ENCODE assay signal across 8 cellular contexts in genomic region chr11:68271023-68271780, GRCh38. TPM values are rescaled to one million over a fixed set of nuclear protein-coding genes. Genes with fewer than 3 reads are reported as not detected.
DNase-seq lines count a peak whose midpoint lies in the region; ATAC-seq and TF ChIP-seq lines count a peak whose summit lies in the region.

No MANE protein-coding gene starts in this region.

- H3K4me3 ChIP-seq in SJSA1 (peak overlapping the region; percentile 73), parathyroid adenoma (ENCODE audit: low read depth, low read length) (peak overlapping the region; percentile 79)

- H3K79me2 ChIP-seq in parathyroid adenoma: no peaks in the 10 kb centered on the region

- in situ Hi-C loops in Caki2 (cut with HindIII; ENCODE audit: low pct_unique_long_range_greater_than_20kb, low sequenced_read_pairs): no loop called here

- peaks cover 34% of the 10 kb centered on the region for H3K4me1 Mint-ChIP-seq in activated naive CD8-positive, alpha-beta T cell treated with anti-CD3 and anti-CD28 coated beads for 36 hours

- peak overlapping the region; percentile 93 for H3K27ac Mint-ChIP-seq in activated naive CD8-positive, alpha-beta T cell treated with anti-CD3 and anti-CD28 coated beads for 36 hours

- peaks cover 8% of the 10 kb centered on the region for H3K36me3 Mint-ChIP-seq in activated naive CD8-positive, alpha-beta T cell treated with anti-CD3 and anti-CD28 coated beads for 36 hours

- H3K4me2 ChIP-seq in parathyroid adenoma (ENCODE audit: low read length): peak overlapping the region; percentile 52

- H3K36me3 ChIP-seq in SJSA1 (peaks cover 26% of the 10 kb centered on the region), parathyroid adenoma (ENCODE audit: control insufficient read depth, insufficient read depth, low read length) (no peaks in the 10 kb centered on the region)

- peak; percentile 49 for DNase-seq in Caki2 (ENCODE audit: low read depth)
- peak; percentile 77 for DNase-seq in LHCN-M2 (ENCODE audit: low read depth)
- DNase-seq in SJSA1 (ENCODE audit: low read depth in 1 of 2, low spot score in 2 of 2): peak; percentile 91 to 92
- peak; percentile 70 for DNase-seq in activated naive CD8-positive, alpha-beta T cell treated with anti-CD3 and anti-CD28 coated beads for 36 hours
- DNase-seq in Right ventricle myocardium superior: peak; percentile 65
- peak; percentile 70 for DNase-seq in ureter (ENCODE audit: low spot score)

- H2AFZ ChIP-seq in parathyroid adenoma: peak overlapping the region; percentile 80

- H3K9me3 ChIP-seq in SJSA1 (replicated peaks) (no peaks in the 10 kb centered on the region; the same call in 1 of the 2 replicates), parathyroid adenoma (ENCODE audit: control insufficient read depth, low read length) (no peaks in the 10 kb centered on the region)

- H3K4me3 Mint-ChIP-seq in activated naive CD8-positive, alpha-beta T cell treated with anti-CD3 and anti-CD28 coated beads for 36 hours: peak overlapping the region; percentile 97

- H3K9ac ChIP-seq in parathyroid adenoma: no peak overlapping the region

- H3K27me3 Mint-ChIP-seq in activated naive CD8-positive, alpha-beta T cell treated with anti-CD3 and anti-CD28 coated beads for 36 hours: no peaks in the 10 kb centered on the region

- H3K27ac ChIP-seq in SJSA1 (peak overlapping the region; percentile 79), parathyroid adenoma (peak overlapping the region; percentile 82)

- no peaks in the 10 kb centered on the region for H3K9me3 Mint-ChIP-seq in activated naive CD8-positive, alpha-beta T cell treated with anti-CD3 and anti-CD28 coated beads for 36 hours

- intact Hi-C loops in Right ventricle myocardium superior (cut with DNase I): no loop called here

- H3K27me3 ChIP-seq in SJSA1 (replicated peaks) (no peaks in the 10 kb centered on the region), parathyroid adenoma (ENCODE audit: control insufficient read depth, insufficient read depth, low read length) (no peaks in the 10 kb centered on the region)

- TF ChIP-seq CTCF in parathyroid adenoma (IDR thresholded peaks at IDR 0.05): peak; percentile 20

- H3K4me1 ChIP-seq in SJSA1 (replicated peaks) (peaks cover 25% of the 10 kb centered on the region), parathyroid adenoma (peaks cover 8% of the 10 kb centered on the region)

- ATAC-seq in GM21528 (IDR thresholded peaks at IDR 0.05; ENCODE audit: low FRiP score, unreplicated experiment) (peak; percentile 21), Right ventricle myocardium superior (ENCODE audit: poor library complexity) (peak; percentile 65)

RNA-seq across cellular contexts. Expression of gene C11orf24, which starts 0.6 kb away (rescaled TPM):
- total RNA-seq in Caki2 (2014; rRNA removed; shearing (Covaris generic); ENCODE audit: low replicate concordance): 20.1 and 22.6 TPM in 2 replicates
- total RNA-seq in LHCN-M2 (2014; rRNA removed): 58.2 and 66.7 TPM in 2 replicates
- 63.7 TPM for polyA plus RNA-seq in LHCN-M2 (2012)
- 74.3 and 81.7 TPM in 2 replicates for total RNA-seq in SJSA1 (2014; rRNA removed; shearing (Covaris generic))
- total RNA-seq in activated naive CD8-positive, alpha-beta T cell treated with anti-CD3 and anti-CD28 coated beads for 36 hours: 10 to 100 TPM; 42.2 to 44.6 TPM
- total RNA-seq in Right ventricle myocardium superior: 21.8 TPM
- total RNA-seq in ureter: 37.1 TPM

RNA-seq across cellular contexts. Expression of gene LRP5, which starts 41.2 kb away (rescaled TPM):
- total RNA-seq in Caki2 (2014; rRNA removed; shearing (Covaris generic); ENCODE audit: low replicate concordance): 13.5 and 15.4 TPM in 2 replicates
- total RNA-seq in LHCN-M2 (2014; rRNA removed) (12.4 and 17.2 TPM in 2 replicates), Right ventricle myocardium superior (49.8 TPM), ureter (82.4 TPM)
- polyA plus RNA-seq in LHCN-M2 (2012): 15.3 TPM
- 25.8 and 32.2 TPM in 2 replicates for total RNA-seq in SJSA1 (2014; rRNA removed; shearing (Covaris generic))
- total RNA-seq in activated naive CD8-positive, alpha-beta T cell treated with anti-CD3 and anti-CD28 coated beads for 36 hours: 10 to 100 TPM; 12.7 to 15.4 TPM

RNA-seq across cellular contexts. Expression of gene KMT5B, which starts 58.1 kb away (rescaled TPM):
- 2.2 and 3.8 TPM in 2 replicates for total RNA-seq in Caki2 (2014; rRNA removed; shearing (Covaris generic); ENCODE audit: low replicate concordance)
- 13.0 and 19.0 TPM in 2 replicates for total RNA-seq in LHCN-M2 (2014; rRNA removed)
- polyA plus RNA-seq in LHCN-M2 (2012): 10.4 TPM
- 57.2 and 58.8 TPM in 2 replicates for total RNA-seq in SJSA1 (2014; rRNA removed; shearing (Covaris generic))
- 10 to 100 TPM; 15.7 to 18.4 TPM for total RNA-seq in activated naive CD8-positive, alpha-beta T cell treated with anti-CD3 and anti-CD28 coated beads for 36 hours
- total RNA-seq in Right ventricle myocardium superior: 22.5 TPM
- total RNA-seq in ureter: 67.6 TPM

Comparison
In these comparisons a context has a peak if more than half of its experiments do, and no peak if none do; other contexts are left out.
1. Peak in every context shown above with its lines: DNase-seq, ATAC-seq, H3K4me3 ChIP-seq and H3K27ac ChIP-seq.